In genomic region chr6:42453649-42454427, GRCh38 we compare ENCODE assay signal across 8 cellular contexts. TPM values are rescaled to one million over a fixed set of nuclear protein-coding genes. Genes with fewer than 3 reads are reported as not detected.
DNase-seq lines count a peak whose midpoint lies in the region; ATAC-seq and TF ChIP-seq lines count a peak whose summit lies in the region.

No MANE protein-coding gene starts in this region.

- peaks cover 10% of the 10 kb centered on the region for H3K27me3 Mint-ChIP-seq in dendritic cell treated with granulocyte-macrophage colony-stimulating factor and Interleukin-4, amounts not matched to agents 40 ng/mL and 50 ng/mL, for 4 days
- peaks cover 4% of the 10 kb centered on the region for H3K27me3 Mint-ChIP-seq in memory B cell

- peak overlapping the region; percentile 88 for H3K27ac Mint-ChIP-seq in dendritic cell treated with granulocyte-macrophage colony-stimulating factor and Interleukin-4, amounts not matched to agents 40 ng/mL and 50 ng/mL, for 4 days
- H3K27ac Mint-ChIP-seq in memory B cell = peak overlapping the region; percentile 9

- H3K27ac ChIP-seq in OCI-LY3 (ENCODE audit: low read length) = peak overlapping the region; percentile 91
- peak overlapping the region; percentile 19 to 88 (median 78) for H3K27ac ChIP-seq in upper lobe of left lung

- H3K9ac ChIP-seq in OCI-LY3 (ENCODE audit: low read length) = peak overlapping the region; percentile 100

- no peak for TF ChIP-seq CTCF in OCI-LY3 (IDR thresholded peaks at IDR 0.05; ENCODE audit: low read depth, low read length)
- no peak for TF ChIP-seq CTCF in upper lobe of left lung (IDR thresholded peaks at IDR 0.05)

- ATAC-seq in memory B cell (ENCODE audit: low read depth) (no peak), upper lobe of left lung (ENCODE audit: low FRiP score in 2 of 2) (peak; percentile 39 to 68), HG03354 (IDR thresholded peaks at IDR 0.05; ENCODE audit: poor library complexity, severe bottlenecking, unreplicated experiment) (no peak)

- 4 to 5% methylated on average over 28 to 30 of the region's 32 CpGs for WGBS in upper lobe of left lung, 2 donors

- H3K9me3 Mint-ChIP-seq in dendritic cell treated with granulocyte-macrophage colony-stimulating factor and Interleukin-4, amounts not matched to agents 40 ng/mL and 50 ng/mL, for 4 days = no peaks in the 10 kb centered on the region
- H3K9me3 Mint-ChIP-seq in memory B cell = no peaks in the 10 kb centered on the region

- intact Hi-C loops in dendritic cell treated with granulocyte-macrophage colony-stimulating factor and Interleukin-4, amounts not matched to agents 40 ng/mL and 50 ng/mL, for 4 days (cut with micrococcal nuclease) = loop anchor here (5.0 kb wide), 5 partner anchors 47 to 192 kb away; no protein-coding TSS in a partner anchor

- H3K79me2 ChIP-seq in OCI-LY3 (ENCODE audit: low read length) = peaks cover 31% of the 10 kb centered on the region

- H2AFZ ChIP-seq in OCI-LY3 (ENCODE audit: low read depth, low read length) = no peak overlapping the region; the same call in 1 of the 2 replicates

- peak overlapping the region; percentile 88 for H3K4me2 ChIP-seq in OCI-LY3 (ENCODE audit: low read length)

- peak overlapping the region; percentile 96 for H3K4me3 Mint-ChIP-seq in dendritic cell treated with granulocyte-macrophage colony-stimulating factor and Interleukin-4, amounts not matched to agents 40 ng/mL and 50 ng/mL, for 4 days
- peak overlapping the region; percentile 96 for H3K4me3 Mint-ChIP-seq in memory B cell

- DNase-seq in activated CD8-positive, alpha-beta memory T cell treated with anti-CD3 and anti-CD28 coated beads for 24 hours = peak; percentile 67
- no peak for DNase-seq in activated CD8-positive, alpha-beta memory T cell treated with anti-CD3 and anti-CD28 coated beads, Interleukin-2, amount 50 U/mL, for 48 hours
- DNase-seq in memory B cell (ENCODE audit: low spot score in 2 of 2) (no peak), upper lobe of left lung (peak; percentile 24 to 76), DMS114 treated with DMSO at 0.1 percent for 48 hours (lab: John Stamatoyannopoulos, UW; ENCODE audit: unreplicated experiment) (no peak)

- H3K9me3 ChIP-seq in OCI-LY3 (ENCODE audit: insufficient read depth, low read length) (no peaks in the 10 kb centered on the region), upper lobe of left lung (no peaks in the 10 kb centered on the region)

- no peak for TF ChIP-seq EP300 in upper lobe of left lung (IDR thresholded peaks at IDR 0.05)

- H3K4me1 ChIP-seq in OCI-LY3 (ENCODE audit: low read length) = peaks cover 32% of the 10 kb centered on the region
- H3K4me1 ChIP-seq in upper lobe of left lung = peaks cover 17 to 49% (median 25%) of the 10 kb centered on the region in 4 donors

- H3K36me3 ChIP-seq in OCI-LY3 (replicated peaks; ENCODE audit: low read depth, low read length) (peaks cover 11% of the 10 kb centered on the region), upper lobe of left lung (no peaks in the 10 kb centered on the region)

- H4K20me1 ChIP-seq in OCI-LY3 (ENCODE audit: insufficient read depth, low read length) = 0 out of 2 replicates have a peak, but pooled peaks cover 9% of the 10 kb centered on the region

- H3K4me3 ChIP-seq in OCI-LY3 (ENCODE audit: low read length) (peak overlapping the region; percentile 93), upper lobe of left lung (peak overlapping the region; percentile 53 to 92 (median 88))

- H3K27me3 ChIP-seq in OCI-LY3 (ENCODE audit: low read depth, low read length) (no peaks in the 10 kb centered on the region), upper lobe of left lung (no peaks in the 10 kb centered on the region)

- H3K36me3 Mint-ChIP-seq in dendritic cell treated with granulocyte-macrophage colony-stimulating factor and Interleukin-4, amounts not matched to agents 40 ng/mL and 50 ng/mL, for 4 days (ENCODE audit: low read depth) = peaks cover 18% of the 10 kb centered on the region
- no peaks in the 10 kb centered on the region for H3K36me3 Mint-ChIP-seq in memory B cell

- no peak for TF ChIP-seq POLR2A in upper lobe of left lung (IDR thresholded peaks at IDR 0.05)

- peaks cover 32% of the 10 kb centered on the region for H3K4me1 Mint-ChIP-seq in dendritic cell treated with granulocyte-macrophage colony-stimulating factor and Interleukin-4, amounts not matched to agents 40 ng/mL and 50 ng/mL, for 4 days (ENCODE audit: low read depth)
- peaks cover 21% of the 10 kb centered on the region for H3K4me1 Mint-ChIP-seq in memory B cell

RNA-seq across cellular contexts. Expression of gene TRERF1, which starts 2.1 kb away (rescaled TPM):
- 1 to 10 TPM; 2.0 to 7.3 (median 5.4) TPM for total RNA-seq in upper lobe of left lung

Comparison
In these comparisons a context has a peak if more than half of its experiments do, and no peak if none do; other contexts are left out.
1. DNase-seq: peak in activated CD8-positive, alpha-beta memory T cell treated with anti-CD3 and anti-CD28 coated beads for 24 hours (single experiment) and upper lobe of left lung (2 of 2); none in activated CD8-positive, alpha-beta memory T cell treated with anti-CD3 and anti-CD28 coated beads, Interleukin-2, amount 50 U/mL, for 48 hours (single experiment), memory B cell (0 of 2) and DMS114 treated with DMSO at 0.1 percent for 48 hours (single experiment).
2. ATAC-seq: peak in upper lobe of left lung (2 of 2); none in memory B cell (single experiment) and HG03354 (single experiment).